12 cellular contexts compared by ENCODE assay signal in the genomic region with DNA sequence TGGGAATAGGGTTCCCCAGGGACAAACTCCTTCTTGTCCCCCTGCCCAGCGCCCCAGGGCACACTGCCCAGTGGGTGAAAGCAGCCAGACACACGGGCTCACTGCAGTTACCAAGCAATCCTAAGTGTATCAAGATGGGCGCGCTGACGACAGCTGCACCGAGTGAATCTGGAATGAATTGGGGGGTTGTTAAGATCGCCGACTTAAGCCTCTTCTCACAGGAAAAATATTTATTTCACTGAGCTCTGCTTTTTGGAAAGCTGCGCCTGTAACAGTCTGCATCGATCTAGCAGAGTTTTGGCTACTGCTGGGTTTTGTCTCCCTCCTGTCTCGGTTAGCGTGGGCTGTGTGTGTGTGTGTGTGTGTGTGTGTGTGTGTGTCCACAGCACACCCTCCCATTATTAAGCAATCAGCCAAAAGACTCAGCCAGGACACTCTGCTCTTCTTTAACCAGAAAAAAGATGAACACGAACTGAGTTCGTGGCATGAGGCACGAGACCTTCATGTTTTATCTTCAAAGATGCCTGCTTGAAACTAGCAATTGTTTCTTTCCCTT. TPM values are rescaled to one million over a fixed set of nuclear protein-coding genes. Genes with fewer than 3 reads are reported as not detected.
DNase-seq lines count a peak whose midpoint lies in the region; ATAC-seq, FAIRE-seq and TF ChIP-seq lines count a peak whose summit lies in the region.
"Had no signal": no experiment of that assay in that cellular context is flagged by ENCODE, and none has a peak within 500 bp of the region (broad histone marks: within the 10 kb centered on the region; RNA-seq: fewer than 3 reads in every experiment).

No MANE protein-coding gene starts in this region.

- H3K9me3 ChIP-seq in Peyer's patch: no peaks in the 10 kb centered on the region
- H3K9me3 ChIP-seq in pancreas: no peaks in the 10 kb centered on the region

- H3K36me3 Mint-ChIP-seq in activated CD4-positive, alpha-beta memory T cell treated with anti-CD3 and anti-CD28 coated beads, Interleukin-2, amount 10 ng/mL, durations not matched to agents 7 days and 5 days (ENCODE audit: low read depth): no peaks in the 10 kb centered on the region

- TF ChIP-seq POLR2A in Peyer's patch (IDR thresholded peaks at IDR 0.05): no peak

- H3K36me3 ChIP-seq in Peyer's patch: no peaks in the 10 kb centered on the region
- no peaks in the 10 kb centered on the region for H3K36me3 ChIP-seq in pancreas

- no peak overlapping the region for H3K4me3 Mint-ChIP-seq in activated CD4-positive, alpha-beta memory T cell treated with anti-CD3 and anti-CD28 coated beads, Interleukin-2, amount 10 ng/mL, durations not matched to agents 7 days and 5 days

- POLR2A ChIA-PET in activated CD4-positive, alpha-beta memory T cell treated with anti-CD3 and anti-CD28 coated beads, Interleukin-2, amount 10 ng/mL, durations not matched to agents 7 days and 5 days (lab: Charles Lee): no interaction called here

- no peak overlapping the region for H3K4me3 ChIP-seq in Peyer's patch
- peak overlapping the region; percentile 17 to 44 for H3K4me3 ChIP-seq in foreskin fibroblast (ENCODE audit: low read depth in 1 of 2, low read length in 2 of 2)
- H3K4me3 ChIP-seq in pancreas: no peak overlapping the region

- H3K27ac Mint-ChIP-seq in activated CD4-positive, alpha-beta memory T cell treated with anti-CD3 and anti-CD28 coated beads, Interleukin-2, amount 10 ng/mL, durations not matched to agents 7 days and 5 days: no peak overlapping the region

- H3K4me1 ChIP-seq in Peyer's patch (peaks cover 0 to 12% (median 0%) of the 10 kb centered on the region in 4 donors), pancreas (peaks cover 12 to 23% (median 23%) of the 10 kb centered on the region in 3 donors)

- H3K27me3 Mint-ChIP-seq in activated CD4-positive, alpha-beta memory T cell treated with anti-CD3 and anti-CD28 coated beads, Interleukin-2, amount 10 ng/mL, durations not matched to agents 7 days and 5 days: peaks cover 2% of the 10 kb centered on the region

- H3K27me3 ChIP-seq in Peyer's patch: no peaks in the 10 kb centered on the region
- no peaks in the 10 kb centered on the region for H3K27me3 ChIP-seq in pancreas

- H3K9me3 Mint-ChIP-seq in activated CD4-positive, alpha-beta memory T cell treated with anti-CD3 and anti-CD28 coated beads, Interleukin-2, amount 10 ng/mL, durations not matched to agents 7 days and 5 days: no peaks in the 10 kb centered on the region

- H3K27ac ChIP-seq in Peyer's patch (peak overlapping the region; percentile 47 to 91 (median 66)), pancreas (no peak overlapping the region)

- peak; percentile 60 for DNase-seq in Ammon's horn (ENCODE audit: low spot score)
- DNase-seq in Peyer's patch: peak in 1 of 3 donors; percentile 63
- DNase-seq in foreskin fibroblast: peak; percentile 81 to 92
- peak in 1 of 6 donors; percentile 31 for DNase-seq in pancreas
- no peak for DNase-seq in NCI-H2171 (lab: John Stamatoyannopoulos, UW)
- DNase-seq in foreskin melanocyte: no peak
- no peak for DNase-seq in activated CD4-positive, alpha-beta memory T cell treated with anti-CD3 and anti-CD28 coated beads, Interleukin-2, amount 10 ng/mL, durations not matched to agents 7 days and 5 days
- DNase-seq: activated T-cell treated with anti-CD3 and anti-CD28 coated beads, Interleukin-2, amount 50 U/mL, for 48 hours; DND-41 had no signal

- WGBS in pancreas, 2 donors: 39 to 49% methylated on average over 15 of the region's 15 CpGs

- no peak for TF ChIP-seq CTCF in Peyer's patch (IDR thresholded peaks at IDR 0.05)
- no peak for TF ChIP-seq CTCF in foreskin fibroblast (IDR thresholded peaks at IDR 0.05; ENCODE audit: low read depth, low read length)
- TF ChIP-seq CTCF in pancreas (IDR thresholded peaks at IDR 0.05): no peak

- CTCF ChIA-PET in activated CD4-positive, alpha-beta memory T cell treated with anti-CD3 and anti-CD28 coated beads, Interleukin-2, amount 10 ng/mL, durations not matched to agents 7 days and 5 days (lab: Charles Lee): no interaction called here

- peak in 3 of 4 donors; percentile 7 to 48 (median 41) for ATAC-seq in pancreas
- ATAC-seq in GM21529 (IDR thresholded peaks at IDR 0.05; ENCODE audit: unreplicated experiment): no peak

- FAIRE-seq in pancreas (lab: Jason Lieb, UNC): no peak
- FAIRE-seq: RCC 7860 had no signal

- intact Hi-C loops in pancreas (cut with DNase I): no loop called here

- no peaks in the 10 kb centered on the region for H3K4me1 Mint-ChIP-seq in activated CD4-positive, alpha-beta memory T cell treated with anti-CD3 and anti-CD28 coated beads, Interleukin-2, amount 10 ng/mL, durations not matched to agents 7 days and 5 days

RNA-seq across cellular contexts. Expression of a gene that starts 35.9 kb away (rescaled TPM):
- total RNA-seq in Peyer's patch (10 to 100 TPM in 3 of 4 donors, 1 to 10 TPM in 1; 8.2 to 51.2 (median 20.5) TPM), pancreas (1 to 10 TPM in 4 of 6 donors, under 1 TPM in 2; 0.67 to 3.4 (median 1.5) TPM)
- polyA plus RNA-seq in pancreas: 10 to 100 TPM in 1 of 2 donors, 1 to 10 TPM in 1; 8.1 to 11.3 TPM
- not detected for total RNA-seq in activated CD4-positive, alpha-beta memory T cell treated with anti-CD3 and anti-CD28 coated beads, Interleukin-2, amount 10 ng/mL, durations not matched to agents 7 days and 5 days
- total RNA-seq: HT1080 had no signal

Comparison
In these comparisons a context has a peak if more than half of its experiments do, and no peak if none do; other contexts are left out.
1. DNase-seq: peak in Ammon's horn (single experiment) and foreskin fibroblast (2 of 2); none in NCI-H2171 (single experiment), foreskin melanocyte (single experiment) and activated CD4-positive, alpha-beta memory T cell treated with anti-CD3 and anti-CD28 coated beads, Interleukin-2, amount 10 ng/mL, durations not matched to agents 7 days and 5 days (single experiment).
2. H3K27ac ChIP-seq: peak in Peyer's patch (4 of 4); none in pancreas (0 of 4).
3. H3K4me3 ChIP-seq: peak in foreskin fibroblast (2 of 2); none in Peyer's patch (0 of 4) and pancreas (0 of 4).